19 cellular contexts compared by ENCODE assay signal in genomic region chr22:46933040-46933439, GRCh38.
DNase-seq lines count a peak whose midpoint lies in the region; ATAC-seq, FAIRE-seq and TF ChIP-seq lines count a peak whose summit lies in the region.
"Had no signal": no experiment of that assay in that cellular context is flagged by ENCODE, and none has a peak within 500 bp of the region (broad histone marks: within the 10 kb centered on the region; RNA-seq: fewer than 3 reads in every experiment).

No MANE protein-coding gene starts in this region.

- H3K9ac ChIP-seq in kidney (ENCODE audit: low read length in 2 of 2) = no peak overlapping the region
- H3K9ac ChIP-seq: KMS-11 had no signal

- TF ChIP-seq CTCF in neutrophil (IDR thresholded peaks at IDR 0.05) = no peak
- TF ChIP-seq CTCF in kidney (IDR thresholded peaks at IDR 0.05; ENCODE audit: borderline replicate concordance, extremely low read depth, insufficient read depth) = no peak

- no peaks in the 10 kb centered on the region for H3K27me3 Mint-ChIP-seq in activated naive CD4-positive, alpha-beta T cell treated with anti-CD3 and anti-CD28 coated beads, Interleukin-2, amount 10 ng/mL, durations not matched to agents 7 days and 5 days
- no peaks in the 10 kb centered on the region for H3K27me3 Mint-ChIP-seq in IgD-negative memory B cell
- no peaks in the 10 kb centered on the region for H3K27me3 Mint-ChIP-seq in dendritic cell treated with granulocyte-macrophage colony-stimulating factor and Interleukin-4, amounts not matched to agents 40 ng/mL and 50 ng/mL, for 4 days

- peak overlapping the region; percentile 58 to 74 for H3K27ac Mint-ChIP-seq in activated naive CD4-positive, alpha-beta T cell treated with anti-CD3 and anti-CD28 coated beads, Interleukin-2, amount 50 U/mL, for 72 hours
- no peak overlapping the region for H3K27ac Mint-ChIP-seq in activated naive CD4-positive, alpha-beta T cell treated with anti-CD3 and anti-CD28 coated beads, Interleukin-2, amount 10 ng/mL, durations not matched to agents 7 days and 5 days
- H3K27ac Mint-ChIP-seq in IgD-negative memory B cell = peak overlapping the region; percentile 27 to 76 (median 36)
- peak overlapping the region; percentile 48 for H3K27ac Mint-ChIP-seq in dendritic cell treated with granulocyte-macrophage colony-stimulating factor and Interleukin-4, amounts not matched to agents 40 ng/mL and 50 ng/mL, for 4 days
- H3K27ac Mint-ChIP-seq: HFFc6 had no signal

- H3K4me3 ChIP-seq in neutrophil (ENCODE audit: low read depth in 1 of 2, low read length in 1 of 2) (no peak overlapping the region), kidney (ENCODE audit: low read length in 2 of 2) (no peak overlapping the region)
- H3K4me3 ChIP-seq: PC-9 had no signal

- H3K4me1 ChIP-seq in neutrophil (ENCODE audit: control insufficient read depth in 1 of 2, insufficient read depth in 1 of 2, low read depth in 1 of 2, low read length in 1 of 2) = peaks cover 17% of the 10 kb centered on the region in 2 experiments
- peaks cover 12 to 14% of the 10 kb centered on the region in 2 donors for H3K4me1 ChIP-seq in kidney (ENCODE audit: control insufficient read depth in 1 of 2, insufficient read depth in 1 of 2, low read depth in 1 of 2, low read length in 2 of 2)

- H3K27ac ChIP-seq in neutrophil (peak overlapping the region; percentile 46), kidney (ENCODE audit: low read depth in 2 of 2, low read length in 2 of 2) (no peak overlapping the region)
- H3K27ac ChIP-seq: KMS-11, PC-9 had no signal

- H3K36me3 ChIP-seq in neutrophil (no peaks in the 10 kb centered on the region), kidney (ENCODE audit: control insufficient read depth in 1 of 2, insufficient read depth in 2 of 2, low read length in 2 of 2) (peaks cover 0 to 3% of the 10 kb centered on the region in 2 donors)

- no peak overlapping the region for H3K4me3 Mint-ChIP-seq in activated naive CD4-positive, alpha-beta T cell treated with anti-CD3 and anti-CD28 coated beads, Interleukin-2, amount 10 ng/mL, durations not matched to agents 7 days and 5 days
- no peak overlapping the region for H3K4me3 Mint-ChIP-seq in IgD-negative memory B cell
- H3K4me3 Mint-ChIP-seq in dendritic cell treated with granulocyte-macrophage colony-stimulating factor and Interleukin-4, amounts not matched to agents 40 ng/mL and 50 ng/mL, for 4 days = no peak overlapping the region
- H3K4me3 Mint-ChIP-seq: HFFc6 had no signal

- H3K27me3 ChIP-seq in neutrophil = no peaks in the 10 kb centered on the region

- H3K36me3 Mint-ChIP-seq in activated naive CD4-positive, alpha-beta T cell treated with anti-CD3 and anti-CD28 coated beads, Interleukin-2, amount 50 U/mL, for 72 hours = peaks cover 0 to 14% of the 10 kb centered on the region in 2 donors
- peaks cover 3% of the 10 kb centered on the region for H3K36me3 Mint-ChIP-seq in activated naive CD4-positive, alpha-beta T cell treated with anti-CD3 and anti-CD28 coated beads, Interleukin-2, amount 10 ng/mL, durations not matched to agents 7 days and 5 days
- H3K36me3 Mint-ChIP-seq in IgD-negative memory B cell = no peaks in the 10 kb centered on the region
- H3K36me3 Mint-ChIP-seq in dendritic cell treated with granulocyte-macrophage colony-stimulating factor and Interleukin-4, amounts not matched to agents 40 ng/mL and 50 ng/mL, for 4 days (ENCODE audit: low read depth) = peaks cover 88% of the 10 kb centered on the region

- H3K9me3 ChIP-seq in neutrophil = no peaks in the 10 kb centered on the region
- no peaks in the 10 kb centered on the region for H3K9me3 ChIP-seq in kidney (ENCODE audit: control insufficient read depth in 1 of 2, low read length in 2 of 2)

- no peak for DNase-seq in activated naive CD4-positive, alpha-beta T cell treated with anti-CD3 and anti-CD28 coated beads, Interleukin-2, amount 50 U/mL, for 72 hours (ENCODE audit: low spot score in 2 of 2)
- DNase-seq in activated naive CD4-positive, alpha-beta T cell treated with anti-CD3 and anti-CD28 coated beads, Interleukin-2, amount 10 ng/mL, durations not matched to agents 7 days and 5 days = no peak
- DNase-seq in NK-92 (lab: John Stamatoyannopoulos, UW; ENCODE audit: unreplicated experiment) (no peak), kidney (no peak)
- DNase-seq: DMS79 treated with DMSO at 0.1 percent for 48 hours, GOT3, HFFc6, MM.1S, NCI-H1105, NCI-H187, NCI-H69, PC-9 had no signal

- H3K4me1 Mint-ChIP-seq in activated naive CD4-positive, alpha-beta T cell treated with anti-CD3 and anti-CD28 coated beads, Interleukin-2, amount 10 ng/mL, durations not matched to agents 7 days and 5 days = peaks cover 5% of the 10 kb centered on the region
- peaks cover 12 to 15% (median 13%) of the 10 kb centered on the region in 3 donors for H3K4me1 Mint-ChIP-seq in IgD-negative memory B cell
- H3K4me1 Mint-ChIP-seq in dendritic cell treated with granulocyte-macrophage colony-stimulating factor and Interleukin-4, amounts not matched to agents 40 ng/mL and 50 ng/mL, for 4 days (ENCODE audit: low read depth) = peaks cover 38% of the 10 kb centered on the region

- H3K9me3 Mint-ChIP-seq in activated naive CD4-positive, alpha-beta T cell treated with anti-CD3 and anti-CD28 coated beads, Interleukin-2, amount 50 U/mL, for 72 hours = no peaks in the 10 kb centered on the region
- no peaks in the 10 kb centered on the region for H3K9me3 Mint-ChIP-seq in activated naive CD4-positive, alpha-beta T cell treated with anti-CD3 and anti-CD28 coated beads, Interleukin-2, amount 10 ng/mL, durations not matched to agents 7 days and 5 days
- H3K9me3 Mint-ChIP-seq in IgD-negative memory B cell = no peaks in the 10 kb centered on the region
- H3K9me3 Mint-ChIP-seq in dendritic cell treated with granulocyte-macrophage colony-stimulating factor and Interleukin-4, amounts not matched to agents 40 ng/mL and 50 ng/mL, for 4 days = no peaks in the 10 kb centered on the region
- H3K9me3 Mint-ChIP-seq: HFFc6 had no signal

- no peak for ATAC-seq in activated naive CD4-positive, alpha-beta T cell treated with anti-CD3 and anti-CD28 coated beads, Interleukin-2, amount 50 U/mL, for 72 hours
- no peak for ATAC-seq in GM19467 (IDR thresholded peaks at IDR 0.05; ENCODE audit: unreplicated experiment)

- CTCF ChIA-PET in activated naive CD4-positive, alpha-beta T cell treated with anti-CD3 and anti-CD28 coated beads, Interleukin-2, amount 10 ng/mL, durations not matched to agents 7 days and 5 days (lab: Charles Lee) = no interaction called here

- no peak for FAIRE-seq in kidney (lab: Jason Lieb, UNC)
- FAIRE-seq: G401.6, GM12892 had no signal

- intact Hi-C loops in dendritic cell treated with granulocyte-macrophage colony-stimulating factor and Interleukin-4, amounts not matched to agents 40 ng/mL and 50 ng/mL, for 4 days (cut with micrococcal nuclease) = no loop called here
- intact Hi-C loops in kidney (cut with DNase I) = no loop called here
